12 cellular contexts compared by ENCODE assay signal in the genomic region with DNA sequence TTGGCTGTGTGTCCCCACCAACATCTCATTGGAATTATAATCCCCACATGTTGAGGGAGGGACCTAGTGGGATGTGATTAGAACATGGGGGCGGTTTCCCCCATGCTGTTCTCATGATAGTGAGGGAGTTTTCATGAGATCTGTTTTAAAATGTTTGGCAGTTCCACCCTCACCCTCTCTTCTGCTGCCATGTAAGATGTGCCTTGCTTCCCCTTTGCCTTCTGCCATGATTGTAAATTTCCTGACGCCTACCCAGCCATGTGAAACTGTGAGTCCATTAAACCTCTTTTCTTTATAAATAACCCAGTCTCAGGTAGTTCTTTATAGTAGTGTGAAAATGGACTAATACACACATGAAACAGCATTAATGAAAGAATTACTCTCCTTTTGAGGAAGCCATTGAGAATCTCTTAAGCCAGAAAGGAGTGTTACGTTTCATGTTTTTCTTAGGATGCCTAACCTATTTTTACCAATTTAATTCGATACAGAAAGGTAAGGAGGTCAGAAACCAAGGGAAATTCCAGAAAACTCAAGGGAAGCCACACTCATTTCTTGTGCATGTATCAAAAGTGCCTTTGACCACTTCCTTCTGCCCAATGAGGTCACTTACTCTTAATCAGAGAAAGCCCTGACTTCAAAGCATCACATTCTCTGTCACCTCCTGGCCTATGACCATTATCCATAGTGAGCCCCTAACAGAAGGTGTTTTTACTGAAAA. TPM values are rescaled to one million over a fixed set of nuclear protein-coding genes. Genes with fewer than 3 reads are reported as not detected.
A peak's percentile ranks its signal among the peaks of the same experiment; 100 is the strongest.
DNase-seq lines count a peak whose midpoint lies in the region; ATAC-seq and FAIRE-seq lines count a peak whose summit lies in the region.
"Had no signal": no experiment of that assay in that cellular context is flagged by ENCODE, and none has a peak within 500 bp of the region (broad histone marks: within the 10 kb centered on the region; RNA-seq: fewer than 3 reads in every experiment).

No MANE protein-coding gene starts in this region.

- H3K4me1 Mint-ChIP-seq in T-helper 2 cell treated with Interferon-gamma antibody and Interleukin-4, amounts not matched to agents 5 μg/mL and 100 μg/mL, for 36 hours (ENCODE audit: low read depth), result peaks cover 7% of the 10 kb centered on the region

- H3K27ac Mint-ChIP-seq in T-helper 2 cell treated with Interferon-gamma antibody and Interleukin-4, amounts not matched to agents 5 μg/mL and 100 μg/mL, for 36 hours, result no peak overlapping the region
- H3K27ac Mint-ChIP-seq: activated CD4-positive, alpha-beta T cell treated with anti-CD3 and anti-CD28 coated beads, Interleukin-2, amount 10 ng/mL, durations not matched to agents 7 days and 5 days had no signal

- no peak overlapping the region for H3K4me3 Mint-ChIP-seq in T-helper 2 cell treated with Interferon-gamma antibody and Interleukin-4, amounts not matched to agents 5 μg/mL and 100 μg/mL, for 36 hours
- H3K4me3 Mint-ChIP-seq: activated CD4-positive, alpha-beta T cell treated with anti-CD3 and anti-CD28 coated beads, Interleukin-2, amount 10 ng/mL, durations not matched to agents 7 days and 5 days had no signal

- ATAC-seq in GM18502 (IDR thresholded peaks at IDR 0.05; ENCODE audit: poor library complexity, unreplicated experiment) (peak; percentile 87), GM19467 (IDR thresholded peaks at IDR 0.05; ENCODE audit: unreplicated experiment) (peak; percentile 55), HG03342 (IDR thresholded peaks at IDR 0.05; ENCODE audit: unreplicated experiment) (peak; percentile 62)

- H3K9me3 Mint-ChIP-seq in T-helper 2 cell treated with Interferon-gamma antibody and Interleukin-4, amounts not matched to agents 5 μg/mL and 100 μg/mL, for 36 hours, result no peaks in the 10 kb centered on the region
- H3K9me3 Mint-ChIP-seq: activated CD4-positive, alpha-beta T cell treated with anti-CD3 and anti-CD28 coated beads, Interleukin-2, amount 10 ng/mL, durations not matched to agents 7 days and 5 days had no signal

- DNase-seq in dermis blood vessel endothelial cell, result peak; percentile 32
- no peak for DNase-seq in NCI-H2196 (lab: John Stamatoyannopoulos, UW; ENCODE audit: unreplicated experiment)
- DNase-seq in HTR-8/SVneo (ENCODE audit: insufficient read length, low spot score), result no peak
- no peak for DNase-seq in T-helper 2 cell treated with Interferon-gamma antibody and Interleukin-4, amounts not matched to agents 5 μg/mL and 100 μg/mL, for 36 hours (ENCODE audit: low spot score)
- no peak for DNase-seq in NCI-H345 (lab: John Stamatoyannopoulos, UW)
- DNase-seq: activated CD4-positive, alpha-beta T cell treated with anti-CD3 and anti-CD28 coated beads, Interleukin-2, amount 10 ng/mL, durations not matched to agents 7 days and 5 days; left ventricle myocardium inferior; SIG-M5 had no signal

- no peaks in the 10 kb centered on the region for H3K27me3 Mint-ChIP-seq in T-helper 2 cell treated with Interferon-gamma antibody and Interleukin-4, amounts not matched to agents 5 μg/mL and 100 μg/mL, for 36 hours (ENCODE audit: low read depth)

- FAIRE-seq in HTR-8/SVneo (lab: Jason Lieb, UNC), result no peak
- FAIRE-seq: GM19239 had no signal

- H3K36me3 Mint-ChIP-seq in T-helper 2 cell treated with Interferon-gamma antibody and Interleukin-4, amounts not matched to agents 5 μg/mL and 100 μg/mL, for 36 hours (ENCODE audit: low read depth), result peaks cover 38% of the 10 kb centered on the region

RNA-seq across cellular contexts. Expression of gene HINT3, which starts 24.7 kb away (rescaled TPM):
- 13.0 and 20.3 TPM in 2 replicates for total RNA-seq in dermis blood vessel endothelial cell

RNA-seq across cellular contexts. Expression of gene TRMT11, which starts 54.4 kb away (rescaled TPM):
- total RNA-seq in dermis blood vessel endothelial cell, result 17.1 and 18.0 TPM in 2 replicates
